1 cellular context compared by ENCODE assay signal in the genomic region with DNA sequence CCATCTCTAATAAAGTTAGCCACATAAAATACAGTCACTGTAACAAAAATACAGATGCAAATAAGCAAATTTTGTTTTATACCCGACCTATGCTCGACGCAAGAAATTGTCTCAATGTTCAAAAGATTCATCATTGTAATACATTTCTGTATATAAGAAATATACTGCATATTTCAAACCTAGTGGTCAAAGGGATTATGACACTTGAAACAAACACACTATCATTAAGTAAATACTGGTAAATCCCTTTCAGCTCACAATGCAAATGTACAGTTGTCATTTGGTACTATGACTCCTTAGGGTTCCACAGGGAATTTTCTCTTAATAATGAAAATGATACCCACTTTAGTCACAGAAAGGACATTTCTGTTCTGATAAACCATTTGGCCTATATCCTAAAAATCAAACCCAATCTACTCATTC.
TF ChIP-seq lines count a peak whose summit lies in the region.

No MANE protein-coding gene starts in this region.

TF ChIP-seq in IMR-90, 13 proteins besides CTCF, POLR2A, EP300 and RAD21:
- no peak for TF ChIP-seq RCOR1 (IDR thresholded peaks at IDR 0.05; ENCODE audit: insufficient replicate concordance, low read length)
- TF ChIP-seq MAFK (IDR thresholded peaks at IDR 0.05; ENCODE audit: low read depth, low read length) = no peak
- no peak for TF ChIP-seq SMC3 (IDR thresholded peaks at IDR 0.05; ENCODE audit: low read depth, low read length)
- no peak for TF ChIP-seq BHLHE40 (IDR thresholded peaks at IDR 0.05; ENCODE audit: low read depth, low read length)
- TF ChIP-seq NFE2L2 (IDR thresholded peaks at IDR 0.05; ENCODE audit: low read depth, low read length) = no peak
- no peak for TF ChIP-seq CEBPB (IDR thresholded peaks at IDR 0.05; ENCODE audit: low read depth, low read length)
- no peak for TF ChIP-seq RFX5 (IDR thresholded peaks at IDR 0.05; ENCODE audit: low read depth, low read length)
- TF ChIP-seq, protein P1, sequence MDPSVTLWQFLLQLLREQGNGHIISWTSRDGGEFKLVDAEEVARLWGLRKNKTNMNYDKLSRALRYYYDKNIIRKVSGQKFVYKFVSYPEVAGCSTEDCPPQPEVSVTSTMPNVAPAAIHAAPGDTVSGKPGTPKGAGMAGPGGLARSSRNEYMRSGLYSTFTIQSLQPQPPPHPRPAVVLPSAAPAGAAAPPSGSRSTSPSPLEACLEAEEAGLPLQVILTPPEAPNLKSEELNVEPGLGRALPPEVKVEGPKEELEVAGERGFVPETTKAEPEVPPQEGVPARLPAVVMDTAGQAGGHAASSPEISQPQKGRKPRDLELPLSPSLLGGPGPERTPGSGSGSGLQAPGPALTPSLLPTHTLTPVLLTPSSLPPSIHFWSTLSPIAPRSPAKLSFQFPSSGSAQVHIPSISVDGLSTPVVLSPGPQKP (IDR thresholded peaks at IDR 0.05; ENCODE audit: borderline replicate concordance, low read depth, low read length) = no peak
